ENCODE assay signal across 1 cellular context in genomic region chr10:125868372-125868975, GRCh38.
TF ChIP-seq lines count a peak whose summit lies in the region.

No MANE protein-coding gene starts in this region.

TF ChIP-seq in HEK293, 187 proteins besides CTCF, POLR2A, EP300 and RAD21 (continued from another document):
- TF ChIP-seq PATZ1 (tag by site-specific recombination; IDR thresholded peaks at IDR 0.05): no peak
- TF ChIP-seq, protein P1, sequence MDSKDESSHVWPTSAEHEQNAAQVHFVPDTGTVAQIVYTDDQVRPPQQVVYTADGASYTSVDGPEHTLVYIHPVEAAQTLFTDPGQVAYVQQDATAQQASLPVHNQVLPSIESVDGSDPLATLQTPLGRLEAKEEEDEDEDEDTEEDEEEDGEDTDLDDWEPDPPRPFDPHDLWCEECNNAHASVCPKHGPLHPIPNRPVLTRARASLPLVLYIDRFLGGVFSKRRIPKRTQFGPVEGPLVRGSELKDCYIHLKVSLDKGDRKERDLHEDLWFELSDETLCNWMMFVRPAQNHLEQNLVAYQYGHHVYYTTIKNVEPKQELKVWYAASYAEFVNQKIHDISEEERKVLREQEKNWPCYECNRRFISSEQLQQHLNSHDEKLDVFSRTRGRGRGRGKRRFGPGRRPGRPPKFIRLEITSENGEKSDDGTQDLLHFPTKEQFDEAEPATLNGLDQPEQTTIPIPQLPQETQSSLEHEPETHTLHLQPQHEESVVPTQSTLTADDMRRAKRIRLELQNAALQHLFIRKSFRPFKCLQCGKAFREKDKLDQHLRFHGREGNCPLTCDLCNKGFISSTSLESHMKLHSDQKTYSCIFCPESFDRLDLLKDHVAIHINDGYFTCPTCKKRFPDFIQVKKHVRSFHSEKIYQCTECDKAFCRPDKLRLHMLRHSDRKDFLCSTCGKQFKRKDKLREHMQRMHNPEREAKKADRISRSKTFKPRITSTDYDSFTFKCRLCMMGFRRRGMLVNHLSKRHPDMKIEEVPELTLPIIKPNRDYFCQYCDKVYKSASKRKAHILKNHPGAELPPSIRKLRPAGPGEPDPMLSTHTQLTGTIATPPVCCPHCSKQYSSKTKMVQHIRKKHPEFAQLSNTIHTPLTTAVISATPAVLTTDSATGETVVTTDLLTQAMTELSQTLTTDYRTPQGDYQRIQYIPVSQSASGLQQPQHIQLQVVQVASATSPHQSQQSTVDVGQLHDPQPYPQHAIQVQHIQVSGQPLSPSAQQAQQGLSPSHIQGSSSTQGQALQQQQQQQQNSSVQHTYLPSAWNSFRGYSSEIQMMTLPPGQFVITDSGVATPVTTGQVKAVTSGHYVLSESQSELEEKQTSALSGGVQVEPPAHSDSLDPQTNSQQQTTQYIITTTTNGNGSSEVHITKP (tag by site-specific recombination; IDR thresholded peaks at IDR 0.05): no peak
- TF ChIP-seq SCRT1 (tag by site-specific recombination; IDR thresholded peaks at IDR 0.05; ENCODE audit: borderline replicate concordance): 0 out of 2 replicates have a peak, but pooled peaks have one; percentile 37
- TF ChIP-seq ZNF548 (tag by site-specific recombination; IDR thresholded peaks at IDR 0.05): no peak
- TF ChIP-seq ZNF664 (tag by site-specific recombination; IDR thresholded peaks at IDR 0.05): peak; percentile 26; the same call in 1 of the 2 replicates
- no peak for TF ChIP-seq ZNF704 (tag by site-specific recombination; IDR thresholded peaks at IDR 0.05)
